1 cellular context compared by ENCODE assay signal in the genomic region with DNA sequence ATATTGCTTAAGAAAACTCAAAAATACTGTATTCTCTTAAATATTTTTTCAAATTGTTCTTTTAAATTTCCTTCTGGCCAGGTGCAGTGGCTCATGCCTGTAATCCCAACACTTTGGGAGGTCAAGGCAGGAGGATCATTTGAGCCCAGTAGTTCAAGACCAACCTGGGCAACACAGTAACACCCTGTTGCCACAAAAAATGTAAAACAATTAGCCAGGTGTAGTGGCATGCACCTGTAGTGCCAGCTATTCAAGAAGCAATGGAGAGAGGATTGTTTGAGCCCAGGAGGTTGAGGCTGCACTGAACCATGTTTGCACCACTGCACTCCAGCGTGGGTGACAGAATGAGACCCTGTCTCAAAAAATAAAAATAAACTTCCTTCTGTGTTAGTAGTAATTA.
TF ChIP-seq lines count a peak whose summit lies in the region.

No MANE protein-coding gene starts in this region.

TF ChIP-seq in HEK293, 187 proteins besides CTCF, POLR2A, EP300 and RAD21 (continued from another document):
- TF ChIP-seq, protein P1, sequence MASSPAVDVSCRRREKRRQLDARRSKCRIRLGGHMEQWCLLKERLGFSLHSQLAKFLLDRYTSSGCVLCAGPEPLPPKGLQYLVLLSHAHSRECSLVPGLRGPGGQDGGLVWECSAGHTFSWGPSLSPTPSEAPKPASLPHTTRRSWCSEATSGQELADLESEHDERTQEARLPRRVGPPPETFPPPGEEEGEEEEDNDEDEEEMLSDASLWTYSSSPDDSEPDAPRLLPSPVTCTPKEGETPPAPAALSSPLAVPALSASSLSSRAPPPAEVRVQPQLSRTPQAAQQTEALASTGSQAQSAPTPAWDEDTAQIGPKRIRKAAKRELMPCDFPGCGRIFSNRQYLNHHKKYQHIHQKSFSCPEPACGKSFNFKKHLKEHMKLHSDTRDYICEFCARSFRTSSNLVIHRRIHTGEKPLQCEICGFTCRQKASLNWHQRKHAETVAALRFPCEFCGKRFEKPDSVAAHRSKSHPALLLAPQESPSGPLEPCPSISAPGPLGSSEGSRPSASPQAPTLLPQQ (tag by site-specific recombination; IDR thresholded peaks at IDR 0.05) = no peak
- TF ChIP-seq ZFP69B (tag by site-specific recombination; IDR thresholded peaks at IDR 0.05) = no peak
- no peak for TF ChIP-seq ZSCAN23 (tag by site-specific recombination; IDR thresholded peaks at IDR 0.05)
